In genomic region chr2:207231106-207231860, GRCh38 we compare ENCODE assay signal across 1 cellular context.
TF ChIP-seq lines count a peak whose summit lies in the region.

No MANE protein-coding gene starts in this region.

TF ChIP-seq in IMR-90, 13 proteins besides CTCF, POLR2A, EP300 and RAD21 (continued from another document):
- no peak for TF ChIP-seq SMC3 (IDR thresholded peaks at IDR 0.05; ENCODE audit: low read depth, low read length)
- TF ChIP-seq BHLHE40 (IDR thresholded peaks at IDR 0.05; ENCODE audit: low read depth, low read length): no peak
TF ChIP-seq in IMR-90: peak in this region for 0.
